ENCODE assay signal across 1 cellular context in the genomic region with DNA sequence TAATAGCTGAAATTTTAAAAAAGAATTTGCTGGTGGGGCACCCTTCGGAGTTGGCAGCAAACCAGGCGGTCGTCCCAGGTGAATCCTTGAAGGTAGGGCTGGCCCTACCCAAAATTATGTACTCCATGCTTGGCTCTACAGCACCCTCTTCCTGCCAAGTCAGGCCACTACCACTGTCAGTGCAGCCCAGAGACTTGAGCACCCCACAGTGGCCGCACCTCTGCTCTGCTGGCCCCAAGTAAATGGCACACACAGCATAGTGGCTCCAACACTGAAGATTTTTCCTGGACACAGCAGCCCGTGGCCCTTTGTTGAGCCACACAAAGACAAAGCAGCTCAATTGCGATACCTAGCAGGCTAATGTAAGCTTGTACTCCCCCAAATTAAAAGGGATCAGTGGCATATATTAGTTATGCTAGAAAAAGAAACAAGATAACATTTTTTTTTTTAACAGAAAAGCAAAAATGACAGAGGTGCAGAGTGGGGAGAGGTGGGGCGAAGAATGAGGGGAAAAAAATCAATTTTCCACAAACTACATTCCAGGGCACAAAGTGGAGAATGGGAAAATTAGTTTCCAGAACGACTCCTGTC.
TF ChIP-seq lines count a peak whose summit lies in the region.

No MANE protein-coding gene starts in this region.

TF ChIP-seq in H1, 55 proteins besides CTCF, POLR2A, EP300 and RAD21 (continued from another document):
- TF ChIP-seq JUN (IDR thresholded peaks at IDR 0.05; ENCODE audit: low read depth, low read length) (no peak), CREB1 (IDR thresholded peaks at IDR 0.05) (0 out of 2 replicates have a peak, but pooled peaks have one; percentile 26), EZH2 (IDR thresholded peaks at IDR 0.05; ENCODE audit: low read depth, low read length, severe bottlenecking) (no peak)
- TF ChIP-seq, protein P1, sequence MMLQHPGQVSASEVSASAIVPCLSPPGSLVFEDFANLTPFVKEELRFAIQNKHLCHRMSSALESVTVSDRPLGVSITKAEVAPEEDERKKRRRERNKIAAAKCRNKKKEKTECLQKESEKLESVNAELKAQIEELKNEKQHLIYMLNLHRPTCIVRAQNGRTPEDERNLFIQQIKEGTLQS (IDR thresholded peaks at IDR 0.05; ENCODE audit: insufficient read depth, low read depth, low read length), result peak; percentile 36; the same call in 1 of the 2 replicates
